In genomic region chr15:83378921-83379561, GRCh38 we compare ENCODE assay signal across 15 cellular contexts.
A peak's percentile ranks its signal among the peaks of the same experiment; 100 is the strongest.
DNase-seq lines count a peak whose midpoint lies in the region; ATAC-seq and TF ChIP-seq lines count a peak whose summit lies in the region.
"Had no signal": no experiment of that assay in that cellular context is flagged by ENCODE, and none has a peak within 500 bp of the region (broad histone marks: within the 10 kb centered on the region; RNA-seq: fewer than 3 reads in every experiment).

No MANE protein-coding gene starts in this region.

- peak; percentile 97 for DNase-seq in RWPE2 (ENCODE audit: low spot score)
- DNase-seq in SKM-1 (lab: John Stamatoyannopoulos, UW; ENCODE audit: unreplicated experiment), result no peak
- DNase-seq in NCI-H2196 (lab: John Stamatoyannopoulos, UW; ENCODE audit: unreplicated experiment), result no peak
- DNase-seq in ecto neural progenitor cell (ENCODE audit: low spot score), result no peak
- DNase-seq: activated CD4-positive, CD25-positive, alpha-beta regulatory T cell treated with anti-CD3 and anti-CD28 coated beads, Interleukin-2, amount 50 U/mL, for 72 hours; DMS 273 treated with DMSO at 0.1 percent for 48 hours; immature natural killer cell; NCI-H1436 treated with DMSO at 0.1 percent for 48 hours; NCI-H446 treated with DMSO at 0.1 percent for 48 hours had no signal

- no peaks in the 10 kb centered on the region for H3K79me2 ChIP-seq in parathyroid adenoma

- peak; percentile 27 for TF ChIP-seq CTCF in RWPE2 (IDR thresholded peaks at IDR 0.05; ENCODE audit: poor library complexity, severe bottlenecking)
- TF ChIP-seq CTCF in parathyroid adenoma (IDR thresholded peaks at IDR 0.05), result no peak

- H3K9ac ChIP-seq in ES-I3 (ENCODE audit: low read depth, low read length) (peak overlapping the region; percentile 22; the same call in 1 of the 2 replicates), parathyroid adenoma (no peak overlapping the region)

- no peak overlapping the region for H2AFZ ChIP-seq in parathyroid adenoma

- H3K27ac ChIP-seq in RWPE2 (ENCODE audit: poor library complexity, severe bottlenecking) (peak overlapping the region; percentile 97), parathyroid adenoma (no peak overlapping the region)
- H3K27ac ChIP-seq: coronary artery had no signal

- ATAC-seq in RWPE2 (ENCODE audit: low read depth) (peak; percentile 64), esophagus mucosa (peak; percentile 70), HG02763 (IDR thresholded peaks at IDR 0.05; ENCODE audit: unreplicated experiment) (no peak)

- H3K9me3 ChIP-seq in ES-I3 (ENCODE audit: control insufficient read depth, insufficient read depth, low read length) (no peaks in the 10 kb centered on the region), RWPE2 (ENCODE audit: severe bottlenecking) (no peaks in the 10 kb centered on the region), parathyroid adenoma (ENCODE audit: control insufficient read depth, low read length) (no peaks in the 10 kb centered on the region)

- H3K4me3 ChIP-seq in RWPE2 (ENCODE audit: severe bottlenecking), result peak overlapping the region; percentile 13
- H3K4me3 ChIP-seq in parathyroid adenoma (ENCODE audit: low read depth, low read length), result no peak overlapping the region
- H3K4me3 ChIP-seq: coronary artery, HAP-1 had no signal

- no peaks in the 10 kb centered on the region for H3K36me3 ChIP-seq in ES-I3 (ENCODE audit: insufficient read depth, low read length)
- no peaks in the 10 kb centered on the region for H3K36me3 ChIP-seq in RWPE2 (ENCODE audit: low read depth)
- H3K36me3 ChIP-seq in parathyroid adenoma (ENCODE audit: control insufficient read depth, insufficient read depth, low read length), result no peaks in the 10 kb centered on the region
- H3K36me3 ChIP-seq: HAP-1 had no signal

- peak overlapping the region; percentile 38 for H3K4me2 ChIP-seq in parathyroid adenoma (ENCODE audit: low read length)

- H3K4me1 ChIP-seq in ES-I3 (ENCODE audit: insufficient read depth, low read length), result peaks cover 20% of the 10 kb centered on the region; the same call in 1 of the 2 replicates
- H3K4me1 ChIP-seq in RWPE2 (ENCODE audit: insufficient read depth, poor library complexity, severe bottlenecking), result peaks cover 54% of the 10 kb centered on the region
- no peaks in the 10 kb centered on the region for H3K4me1 ChIP-seq in parathyroid adenoma

- H3K27me3 ChIP-seq in RWPE2 (ENCODE audit: insufficient read depth, poor library complexity, severe bottlenecking), result no peaks in the 10 kb centered on the region
- no peaks in the 10 kb centered on the region for H3K27me3 ChIP-seq in parathyroid adenoma (ENCODE audit: control insufficient read depth, insufficient read depth, low read length)
